ENCODE assay signal across 9 cellular contexts in genomic region chr18:8084160-8084559, GRCh38.
DNase-seq lines count a peak whose midpoint lies in the region; ATAC-seq and TF ChIP-seq lines count a peak whose summit lies in the region.
"Had no signal": no experiment of that assay in that cellular context is flagged by ENCODE, and none has a peak within 500 bp of the region (broad histone marks: within the 10 kb centered on the region; RNA-seq: fewer than 3 reads in every experiment).

No MANE protein-coding gene starts in this region.

- TF ChIP-seq POLR2A in esophagus squamous epithelium (IDR thresholded peaks at IDR 0.05): no peak

- H3K27me3 Mint-ChIP-seq in nephron progenitor cell (ENCODE audit: low read depth, poor library complexity): no peaks in the 10 kb centered on the region
- H3K27me3 Mint-ChIP-seq: CD4-positive, CD25-positive, alpha-beta regulatory T cell had no signal

- no peak overlapping the region for H3K4me3 Mint-ChIP-seq in nephron progenitor cell
- H3K4me3 Mint-ChIP-seq: CD4-positive, CD25-positive, alpha-beta regulatory T cell had no signal

- H3K27me3 ChIP-seq in esophagus squamous epithelium: no peaks in the 10 kb centered on the region

- ATAC-seq in GM19455 (IDR thresholded peaks at IDR 0.05; ENCODE audit: unreplicated experiment) (no peak), HG03108 (IDR thresholded peaks at IDR 0.05; ENCODE audit: unreplicated experiment) (no peak)

- H3K4me3 ChIP-seq in epithelial cell of proximal tubule (ENCODE audit: low read depth, low read length): no peak overlapping the region
- H3K4me3 ChIP-seq in esophagus squamous epithelium: no peak overlapping the region

- peak; percentile 70 for TF ChIP-seq CTCF in epithelial cell of proximal tubule (conservative IDR thresholded peaks at IDR 0.05; ENCODE audit: low read depth, low read length)
- peak; percentile 65 for TF ChIP-seq CTCF in nephron progenitor cell (IDR thresholded peaks at IDR 0.05)
- peak in 2 of 6 experiments; percentile 26 to 45 for TF ChIP-seq CTCF in esophagus squamous epithelium (IDR thresholded peaks at IDR 0.05)

- no peaks in the 10 kb centered on the region for H3K4me1 Mint-ChIP-seq in nephron progenitor cell
- H3K4me1 Mint-ChIP-seq: CD4-positive, CD25-positive, alpha-beta regulatory T cell had no signal

- no peak overlapping the region for H3K27ac Mint-ChIP-seq in nephron progenitor cell
- H3K27ac Mint-ChIP-seq: CD4-positive, CD25-positive, alpha-beta regulatory T cell had no signal

- peaks cover 0 to 11% (median 0%) of the 10 kb centered on the region in 3 donors for H3K4me1 ChIP-seq in esophagus squamous epithelium

- peaks cover 8% of the 10 kb centered on the region for H3K36me3 Mint-ChIP-seq in nephron progenitor cell (ENCODE audit: low read depth)
- H3K36me3 Mint-ChIP-seq: CD4-positive, CD25-positive, alpha-beta regulatory T cell had no signal

- 82 to 94% methylated on average over 6 to 7 of the region's 7 CpGs for WGBS in esophagus squamous epithelium, 2 donors

- H3K9me3 Mint-ChIP-seq in nephron progenitor cell: no peaks in the 10 kb centered on the region

- DNase-seq in NCI-H2196 (lab: John Stamatoyannopoulos, UW; ENCODE audit: unreplicated experiment) (peak; percentile 52), NCI-H2196 treated with DMSO at 0.1 percent for 48 hours (lab: John Stamatoyannopoulos, UW; ENCODE audit: unreplicated experiment) (no peak), NCI-H345 treated with DMSO at 0.1 percent for 48 hours (lab: John Stamatoyannopoulos, UW; ENCODE audit: unreplicated experiment) (peak; percentile 57), epithelial cell of proximal tubule (ENCODE audit: low read depth) (no peak), nephron progenitor cell (peak; percentile 44), esophagus squamous epithelium (lab: John Stamatoyannopoulos, UW) (no peak)

- intact Hi-C loops in esophagus squamous epithelium (cut with DNase I): no loop called here

- H3K36me3 ChIP-seq in esophagus squamous epithelium: peaks cover 0 to 9% (median 0%) of the 10 kb centered on the region in 3 donors

- H3K9me3 ChIP-seq in esophagus squamous epithelium: no peaks in the 10 kb centered on the region

- no peak overlapping the region for H3K27ac ChIP-seq in esophagus squamous epithelium

Comparison
In these comparisons a context has a peak if more than half of its experiments do, and no peak if none do; other contexts are left out.
1. DNase-seq: peak in NCI-H2196 (single experiment), NCI-H345 treated with DMSO at 0.1 percent for 48 hours (single experiment) and nephron progenitor cell (single experiment); none in NCI-H2196 treated with DMSO at 0.1 percent for 48 hours (single experiment), epithelial cell of proximal tubule (single experiment) and esophagus squamous epithelium (single experiment).